In genomic region chr6:106451419-106451818, GRCh38 we compare ENCODE assay signal across 29 cellular contexts.
DNase-seq lines count a peak whose midpoint lies in the region; ATAC-seq, FAIRE-seq and TF ChIP-seq lines count a peak whose summit lies in the region.
"Had no signal": no experiment of that assay in that cellular context is flagged by ENCODE, and none has a peak within 500 bp of the region (broad histone marks: within the 10 kb centered on the region; RNA-seq: fewer than 3 reads in every experiment).

No MANE protein-coding gene starts in this region.

- H3K4me3 ChIP-seq in astrocyte (ENCODE audit: insufficient read depth, low read depth, low read length) (no peak overlapping the region), endothelial cell of umbilical vein (replicated peaks in 1 of 3; ENCODE audit: insufficient read depth in 1 of 3, low read depth in 1 of 3, low read length in 3 of 3) (no peak overlapping the region), adrenal gland (no peak overlapping the region)
- H3K4me3 ChIP-seq: dorsolateral prefrontal cortex, HAP-1, hepatocyte, left ventricle myocardium inferior, PC-9, uterus had no signal

- H3K4me3 Mint-ChIP-seq in CD14-positive monocyte, result no peak overlapping the region
- H3K4me3 Mint-ChIP-seq in astrocyte (ENCODE audit: unreplicated experiment), result no peak overlapping the region
- H3K4me3 Mint-ChIP-seq: activated naive CD8-positive, alpha-beta T cell treated with anti-CD3 and anti-CD28 coated beads, Interleukin-2, amount 50 U/mL, for 24 hours; B cell; naive B cell; T-helper 2 cell treated with Interferon-gamma antibody and Interleukin-4, amounts not matched to agents 5 μg/mL and 100 μg/mL, for 36 hours had no signal

- H3K27me3 ChIP-seq in astrocyte (ENCODE audit: insufficient read depth, low read length), result no peaks in the 10 kb centered on the region
- no peaks in the 10 kb centered on the region for H3K27me3 ChIP-seq in endothelial cell of umbilical vein (ENCODE audit: control insufficient read depth in 2 of 2, insufficient read depth in 2 of 2, low read length in 2 of 2)
- H3K27me3 ChIP-seq in adrenal gland, result no peaks in the 10 kb centered on the region
- H3K27me3 ChIP-seq: hepatocyte, uterus had no signal

- H3K9ac ChIP-seq in astrocyte (ENCODE audit: low read length), result no peak overlapping the region
- H3K9ac ChIP-seq in endothelial cell of umbilical vein (replicated peaks; ENCODE audit: extremely low read depth, insufficient read depth, low read length), result no peak overlapping the region

- TF ChIP-seq CTCF in CD14-positive monocyte (IDR thresholded peaks at IDR 0.05), result no peak
- TF ChIP-seq CTCF in astrocyte (IDR thresholded peaks at IDR 0.05; ENCODE audit: insufficient read depth, low read depth, low read length), result no peak
- no peak for TF ChIP-seq CTCF in endothelial cell of umbilical vein (IDR thresholded peaks at IDR 0.05; ENCODE audit: extremely low read depth in 1 of 2, insufficient read depth in 1 of 2, low read depth in 1 of 2, low read length in 2 of 2)
- no peak for TF ChIP-seq CTCF in adrenal gland (IDR thresholded peaks at IDR 0.05)

- no peaks in the 10 kb centered on the region for H3K9me3 Mint-ChIP-seq in CD14-positive monocyte
- H3K9me3 Mint-ChIP-seq in astrocyte (ENCODE audit: unreplicated experiment), result no peaks in the 10 kb centered on the region
- H3K9me3 Mint-ChIP-seq: activated naive CD8-positive, alpha-beta T cell treated with anti-CD3 and anti-CD28 coated beads, Interleukin-2, amount 50 U/mL, for 24 hours; naive B cell; T-helper 2 cell treated with Interferon-gamma antibody and Interleukin-4, amounts not matched to agents 5 μg/mL and 100 μg/mL, for 36 hours had no signal

- H3K4me2 ChIP-seq in astrocyte (ENCODE audit: low read length) (peak overlapping the region; percentile 21), endothelial cell of umbilical vein (ENCODE audit: insufficient read depth, low read length) (no peak overlapping the region)
- H3K4me2 ChIP-seq: hepatocyte, PC-9 had no signal

- no peaks in the 10 kb centered on the region for H4K20me1 ChIP-seq in astrocyte (ENCODE audit: insufficient read depth, low read length)
- no peaks in the 10 kb centered on the region for H4K20me1 ChIP-seq in endothelial cell of umbilical vein (replicated peaks; ENCODE audit: control insufficient read depth, extremely low read depth, insufficient read depth, low read length)

- intact Hi-C loops in CD14-positive monocyte (cut with micrococcal nuclease) (no loop called here), endothelial cell of umbilical vein (cut with micrococcal nuclease) (no loop called here), adrenal gland (cut with DNase I) (no loop called here)

- H3K36me3 ChIP-seq in astrocyte (ENCODE audit: insufficient read depth, low read length) (no peaks in the 10 kb centered on the region), endothelial cell of umbilical vein (ENCODE audit: control insufficient read depth in 2 of 2, extremely low read depth in 1 of 2, insufficient read depth in 2 of 2, low read length in 2 of 2) (no peaks in the 10 kb centered on the region), adrenal gland (replicated peaks in 1 of 2) (no peaks in the 10 kb centered on the region)
- H3K36me3 ChIP-seq: HAP-1, left ventricle myocardium inferior, uterus had no signal

- no peaks in the 10 kb centered on the region for H3K79me2 ChIP-seq in astrocyte (ENCODE audit: insufficient read depth, low read length)
- H3K79me2 ChIP-seq in endothelial cell of umbilical vein (ENCODE audit: control insufficient read depth, insufficient read depth, low read length), result no peaks in the 10 kb centered on the region
- H3K79me2 ChIP-seq: hepatocyte had no signal

- H3K4me1 Mint-ChIP-seq in CD14-positive monocyte, result peaks cover 49% of the 10 kb centered on the region
- peaks cover 22% of the 10 kb centered on the region for H3K4me1 Mint-ChIP-seq in astrocyte (ENCODE audit: low read depth, unreplicated experiment)

- H3K27ac ChIP-seq in astrocyte (ENCODE audit: low read depth, low read length) (peak overlapping the region; percentile 32), endothelial cell of umbilical vein (ENCODE audit: insufficient read depth, low read depth, low read length) (no peak overlapping the region), adrenal gland (no peak overlapping the region)
- H3K27ac ChIP-seq: dorsolateral prefrontal cortex, hepatocyte, left ventricle myocardium inferior, PC-9, uterus had no signal

- no peaks in the 10 kb centered on the region for H3K9me3 ChIP-seq in astrocyte (ENCODE audit: insufficient read depth, low read depth, low read length)
- H3K9me3 ChIP-seq in endothelial cell of umbilical vein (replicated peaks; ENCODE audit: control insufficient read depth, insufficient read depth, low read length), result no peaks in the 10 kb centered on the region
- H3K9me3 ChIP-seq in adrenal gland (replicated peaks in 1 of 3), result no peaks in the 10 kb centered on the region
- H3K9me3 ChIP-seq: HAP-1, left ventricle myocardium inferior, uterus had no signal

- peak; percentile 41 for FAIRE-seq in astrocyte (lab: Jason Lieb, UNC)
- FAIRE-seq in endothelial cell of umbilical vein (lab: Jason Lieb, UNC), result no peak
- no peak for FAIRE-seq in H54 (lab: Jason Lieb, UNC)

- BruUV-seq in endothelial cell of umbilical vein (replicated peaks; lab: Mats Ljungman, UMichigan), result no TSS peak

- no peaks in the 10 kb centered on the region for H3K4me1 ChIP-seq in astrocyte (ENCODE audit: insufficient read depth, low read length)
- no peaks in the 10 kb centered on the region for H3K4me1 ChIP-seq in endothelial cell of umbilical vein (ENCODE audit: control insufficient read depth, extremely low read depth, insufficient read depth, low read length)
- H3K4me1 ChIP-seq in adrenal gland (replicated peaks in 1 of 2), result no peaks in the 10 kb centered on the region
- H3K4me1 ChIP-seq: HAP-1, uterus had no signal

- DNase-seq in CD14-positive monocyte (ENCODE audit: low spot score) (no peak), astrocyte (ENCODE audit: low read depth) (peak; percentile 89), endothelial cell of umbilical vein (ENCODE audit: low read depth, low spot score) (peak; percentile 9), kidney glomerular epithelial cell (lab: John Stamatoyannopoulos, UW) (peak; percentile 35), adrenal gland (no peak), H54 (ENCODE audit: insufficient read length, low spot score) (no peak)
- DNase-seq: activated CD4-positive, alpha-beta T cell treated with anti-CD3 and anti-CD28 coated beads for 48 hours; activated gamma-delta T cell treated with Interleukin-2 at 50 U/mL for 16 hours; activated naive CD8-positive, alpha-beta T cell treated with anti-CD3 and anti-CD28 coated beads, Interleukin-2, amount 50 U/mL, for 24 hours; activated T-cell treated with anti-CD3 and anti-CD28 coated beads, Interleukin-2, amount 50 U/mL, for 1 hour; caudate nucleus; dorsolateral prefrontal cortex; foreskin fibroblast; left ventricle myocardium inferior; naive B cell; NCI-H1105 treated with DMSO at 0.1 percent for 48 hours; NCI-H2029; NCI-H526; occipital lobe; PC-9; Right ventricle myocardium superior; stimulated activated naive CD8-positive, alpha-beta T cell treated with anti-CD3 and anti-CD28 coated beads, Interleukin-15, Interleukin-2, amounts not matched to agents 100 U/mL and 50 U/mL, for 24 hours; uterus had no signal

- H3K27ac Mint-ChIP-seq in CD14-positive monocyte (peak overlapping the region in 4 of 7 donors; percentile 60 to 80 (median 74)), astrocyte (ENCODE audit: unreplicated experiment) (no peak overlapping the region)
- H3K27ac Mint-ChIP-seq: activated naive CD8-positive, alpha-beta T cell treated with anti-CD3 and anti-CD28 coated beads, Interleukin-2, amount 50 U/mL, for 24 hours; B cell; T-helper 2 cell treated with Interferon-gamma antibody and Interleukin-4, amounts not matched to agents 5 μg/mL and 100 μg/mL, for 36 hours had no signal

- TF ChIP-seq POLR2A in endothelial cell of umbilical vein (IDR thresholded peaks at IDR 0.05; ENCODE audit: low read depth, low read length) (no peak), adrenal gland (IDR thresholded peaks at IDR 0.05) (no peak), H54 (IDR thresholded peaks at IDR 0.05; ENCODE audit: low read depth, low read length) (no peak)

- H3K27me3 Mint-ChIP-seq in CD14-positive monocyte (ENCODE audit: low read depth in 3 of 3) (peaks cover 0 to 4% (median 0%) of the 10 kb centered on the region in 3 donors), astrocyte (ENCODE audit: low read depth, unreplicated experiment) (peaks cover 3% of the 10 kb centered on the region)
- H3K27me3 Mint-ChIP-seq: activated naive CD8-positive, alpha-beta T cell treated with anti-CD3 and anti-CD28 coated beads, Interleukin-2, amount 50 U/mL, for 24 hours; B cell; naive B cell had no signal

- 66 to 72% (median 70%) methylated on average over 7 of the region's 7 CpGs for WGBS in adrenal gland, 4 donors

- CTCF ChIA-PET in endothelial cell of umbilical vein (lab: Charles Lee), result interaction anchor here (1.9 to 15.9 kb wide), 2 partner anchors 16 to 112 kb away, joined by 7 to 397 read pairs; no protein-coding TSS in a partner anchor

- no peaks in the 10 kb centered on the region for H3K9me1 ChIP-seq in endothelial cell of umbilical vein (replicated peaks; ENCODE audit: control insufficient read depth, extremely low read depth, insufficient read depth, low read length)

- dilution Hi-C loops in endothelial cell of umbilical vein (cut with MboI; ENCODE audit: extremely low pct_ligation_motif_present, low sequenced_read_pairs), result no loop called here

- ATAC-seq in GM21367 (IDR thresholded peaks at IDR 0.05; ENCODE audit: unreplicated experiment), result no peak
- no peak for ATAC-seq in GM18907 (IDR thresholded peaks at IDR 0.05; ENCODE audit: unreplicated experiment)
- ATAC-seq: activated naive CD8-positive, alpha-beta T cell treated with anti-CD3 and anti-CD28 coated beads, Interleukin-2, amount 50 U/mL, for 24 hours; stimulated activated naive CD8-positive, alpha-beta T cell treated with anti-CD3 and anti-CD28 coated beads, Interleukin-15, Interleukin-2, amounts not matched to agents 100 U/mL and 50 U/mL, for 24 hours had no signal

- POLR2A ChIA-PET in endothelial cell of umbilical vein (lab: Charles Lee), result no interaction called here

- H2AFZ ChIP-seq in astrocyte (ENCODE audit: low read depth, low read length) (no peak overlapping the region), endothelial cell of umbilical vein (ENCODE audit: low read depth, low read length) (no peak overlapping the region)
- H2AFZ ChIP-seq: hepatocyte, PC-9 had no signal

- H3K36me3 Mint-ChIP-seq in CD14-positive monocyte (no peaks in the 10 kb centered on the region), astrocyte (ENCODE audit: low read depth, unreplicated experiment) (no peaks in the 10 kb centered on the region)
- H3K36me3 Mint-ChIP-seq: naive B cell had no signal

TF ChIP-seq in endothelial cell of umbilical vein, 7 proteins besides CTCF, POLR2A, EP300 and RAD21 (continues in another document):
- no peak for TF ChIP-seq MAX (IDR thresholded peaks at IDR 0.05; ENCODE audit: insufficient read depth, insufficient read length)
- TF ChIP-seq MYC (IDR thresholded peaks at IDR 0.05; ENCODE audit: low read depth, low read length), result no peak
- TF ChIP-seq FOS (IDR thresholded peaks at IDR 0.05; ENCODE audit: borderline replicate concordance, insufficient read depth, low read length), result no peak

Comparison
In these comparisons a context has a peak if more than half of its experiments do, and no peak if none do; other contexts are left out.
1. DNase-seq: peak in astrocyte (single experiment), endothelial cell of umbilical vein (single experiment) and kidney glomerular epithelial cell (single experiment); none in CD14-positive monocyte (single experiment), adrenal gland (0 of 7) and H54 (single experiment).